In genomic region chr6:18161437-18161836, GRCh38 we compare ENCODE assay signal across 18 cellular contexts. TPM values are rescaled to one million over a fixed set of nuclear protein-coding genes. Genes with fewer than 3 reads are reported as not detected.
DNase-seq lines count a peak whose midpoint lies in the region; ATAC-seq and TF ChIP-seq lines count a peak whose summit lies in the region.
"Had no signal": no experiment of that assay in that cellular context is flagged by ENCODE, and none has a peak within 500 bp of the region (broad histone marks: within the 10 kb centered on the region; RNA-seq: fewer than 3 reads in every experiment).

No MANE protein-coding gene starts in this region.

- no peak for TF ChIP-seq EP300 in tibial nerve (IDR thresholded peaks at IDR 0.05)

- H2BK12ac ChIP-seq in mesenchymal stem cell (ENCODE audit: low read length in 2 of 2), result no peak overlapping the region

- H2BK120ac ChIP-seq in mesenchymal stem cell (ENCODE audit: low read depth, low read length), result no peak overlapping the region

- no peak overlapping the region for H3K4ac ChIP-seq in mesenchymal stem cell (ENCODE audit: low read depth in 1 of 2, low read length in 2 of 2)

- H2AK5ac ChIP-seq in mesenchymal stem cell (ENCODE audit: low read length, severe bottlenecking), result no peak overlapping the region

- peak overlapping the region in 9 of 11 experiments; percentile 4 to 70 (median 46); a peak in 13 of 22 replicates for H3K4me2 ChIP-seq in BLaER1 treated with 17β-estradiol and CSF1 and Interleukin-3, amounts not matched to agents 10 nM and 100 nM
- no peak overlapping the region for H3K4me2 ChIP-seq in mesenchymal stem cell (ENCODE audit: low read length, poor library complexity, severe bottlenecking)

- H3K27me3 Mint-ChIP-seq in endothelial cell (ENCODE audit: unreplicated experiment), result no peaks in the 10 kb centered on the region

- H4K91ac ChIP-seq in mesenchymal stem cell (ENCODE audit: low read length), result no peak overlapping the region

- H3K27ac Mint-ChIP-seq in endothelial cell (ENCODE audit: unreplicated experiment), result no peak overlapping the region

- H3K9ac ChIP-seq in BLaER1 treated with 17β-estradiol and CSF1 and Interleukin-3, amounts not matched to agents 10 nM and 100 nM, result peak overlapping the region in 5 of 11 experiments; percentile 33 to 59 (median 47); a peak in 8 of 22 replicates
- peak overlapping the region; percentile 55 for H3K9ac ChIP-seq in mesenchymal stem cell (ENCODE audit: low read length)

- H3K79me1 ChIP-seq in mesenchymal stem cell (replicated peaks; ENCODE audit: low read length, poor library complexity, severe bottlenecking), result no peaks in the 10 kb centered on the region

- H3K23ac ChIP-seq in mesenchymal stem cell (ENCODE audit: low read length in 2 of 2), result no peak overlapping the region

- TF ChIP-seq POLR2A in tibial nerve (IDR thresholded peaks at IDR 0.05), result no peak

- no CpG with 5 or more reads among the region's 2 CpGs for WGBS in mesenchymal stem cell
- 85 to 93% methylated on average over 2 of the region's 2 CpGs for WGBS in tibial nerve, 2 donors

- H3K27ac ChIP-seq in BLaER1 treated with 17β-estradiol and CSF1 and Interleukin-3, amounts not matched to agents 10 nM and 100 nM, result peak overlapping the region in 10 of 11 experiments; percentile 1 to 80 (median 50); a peak in 13 of 22 replicates
- H3K27ac ChIP-seq in mesenchymal stem cell (ENCODE audit: low read length, poor library complexity, severe bottlenecking) (no peak overlapping the region), tibial nerve (no peak overlapping the region)
- H3K27ac ChIP-seq: heart right ventricle had no signal

- no peak for TF ChIP-seq CTCF in endothelial cell (IDR thresholded peaks at IDR 0.05; ENCODE audit: unreplicated experiment)
- TF ChIP-seq CTCF in tibial nerve (IDR thresholded peaks at IDR 0.05), result no peak

- no peak overlapping the region for H2BK15ac ChIP-seq in mesenchymal stem cell (ENCODE audit: low read depth, poor library complexity, severe bottlenecking)

- H3K14ac ChIP-seq in mesenchymal stem cell (ENCODE audit: low read length in 2 of 2), result no peak overlapping the region

- peaks cover 28% of the 10 kb centered on the region for H3K36me3 Mint-ChIP-seq in endothelial cell (ENCODE audit: low read depth, unreplicated experiment)

- DNase-seq in EH (ENCODE audit: low read depth), result peak; percentile 6
- DNase-seq in endothelial cell (ENCODE audit: low spot score), result no peak
- DNase-seq in mesenchymal stem cell, result no peak
- DNase-seq in tibial nerve (ENCODE audit: low spot score in 2 of 2), result no peak
- DNase-seq: activated CD4-positive, alpha-beta T cell treated with anti-CD3 and anti-CD28 coated beads for 48 hours; activated naive CD4-positive, alpha-beta T cell treated with Interleukin-2 at 50 U/mL for 16 hours; anterior cingulate cortex; effector CD4-positive, alpha-beta T cell; HCEC 1CT; heart right ventricle; immature natural killer cell; NCI-H1417 treated with DMSO at 0.1 percent for 48 hours; NCI-H69; nucleus accumbens; stimulated activated CD4-positive, alpha-beta T cell treated with anti-CD3 and anti-CD28 coated beads, Interleukin-12 subunit alpha, Interleukin-12 subunit beta, amount 100 ng/mL, for 4 hours had no signal

- no peaks in the 10 kb centered on the region for H3K9me3 ChIP-seq in BLaER1 treated with 17β-estradiol and CSF1 and Interleukin-3, amounts not matched to agents 10 nM and 100 nM (replicated peaks in 1 of 11)
- H3K9me3 ChIP-seq in mesenchymal stem cell (ENCODE audit: control insufficient read depth, low read length), result no peaks in the 10 kb centered on the region
- no peaks in the 10 kb centered on the region for H3K9me3 ChIP-seq in tibial nerve
- H3K9me3 ChIP-seq: heart right ventricle had no signal

- no peaks in the 10 kb centered on the region; a peak in 1 of 22 replicates for H4K20me1 ChIP-seq in BLaER1 treated with 17β-estradiol and CSF1 and Interleukin-3, amounts not matched to agents 10 nM and 100 nM

- H2BK5ac ChIP-seq in mesenchymal stem cell (ENCODE audit: low read depth, low read length, poor library complexity, severe bottlenecking), result no peak overlapping the region

- H3K4me3 ChIP-seq in BLaER1 treated with 17β-estradiol and CSF1 and Interleukin-3, amounts not matched to agents 10 nM and 100 nM, result no peak overlapping the region
- H3K4me3 ChIP-seq in mesenchymal stem cell (ENCODE audit: insufficient read depth in 1 of 2, low read depth in 1 of 2, low read length in 2 of 2), result no peak overlapping the region
- no peak overlapping the region for H3K4me3 ChIP-seq in tibial nerve
- H3K4me3 ChIP-seq: heart right ventricle had no signal

- H3K27me3 ChIP-seq in BLaER1 treated with 17β-estradiol and CSF1 and Interleukin-3, amounts not matched to agents 10 nM and 100 nM, result no peaks in the 10 kb centered on the region
- no peaks in the 10 kb centered on the region for H3K27me3 ChIP-seq in mesenchymal stem cell (ENCODE audit: control insufficient read depth in 1 of 2, insufficient read depth in 1 of 2, low read length in 2 of 2)
- no peaks in the 10 kb centered on the region for H3K27me3 ChIP-seq in tibial nerve
- H3K27me3 ChIP-seq: heart right ventricle had no signal

- H2AFZ ChIP-seq in mesenchymal stem cell (ENCODE audit: low read depth, low read length), result no peak overlapping the region

- H3K18ac ChIP-seq in mesenchymal stem cell (ENCODE audit: low read depth in 1 of 2, low read length in 2 of 2), result no peak overlapping the region

- ATAC-seq in GM18907 (IDR thresholded peaks at IDR 0.05; ENCODE audit: unreplicated experiment) (no peak), HG02981 (IDR thresholded peaks at IDR 0.05; ENCODE audit: unreplicated experiment) (no peak)

- H3K4me1 Mint-ChIP-seq in endothelial cell (ENCODE audit: unreplicated experiment), result peaks cover 2% of the 10 kb centered on the region

- peak overlapping the region; percentile 25 for H3K4me3 Mint-ChIP-seq in endothelial cell (ENCODE audit: unreplicated experiment)
- H3K4me3 Mint-ChIP-seq: immature natural killer cell had no signal

- peaks cover 60 to 74% (median 69%) of the 10 kb centered on the region in 11 experiments for H3K36me3 ChIP-seq in BLaER1 treated with 17β-estradiol and CSF1 and Interleukin-3, amounts not matched to agents 10 nM and 100 nM
- peaks cover 0 to 44% of the 10 kb centered on the region in 2 experiments for H3K36me3 ChIP-seq in mesenchymal stem cell (ENCODE audit: control insufficient read depth in 1 of 2, insufficient read depth in 2 of 2, low read depth in 1 of 2, low read length in 2 of 2)
- peaks cover 0 to 70% (median 3%) of the 10 kb centered on the region in 3 donors for H3K36me3 ChIP-seq in tibial nerve

- H3K4me1 ChIP-seq in BLaER1 treated with 17β-estradiol and CSF1 and Interleukin-3, amounts not matched to agents 10 nM and 100 nM, result peaks cover 3 to 43% (median 24%) of the 10 kb centered on the region in 10 experiments
- H3K4me1 ChIP-seq in mesenchymal stem cell (ENCODE audit: control insufficient read depth, insufficient read depth, low read depth, low read length) (no peaks in the 10 kb centered on the region), tibial nerve (peaks cover 0 to 2% (median under 1%) of the 10 kb centered on the region in 4 donors)

- no peaks in the 10 kb centered on the region for H3K9me3 Mint-ChIP-seq in endothelial cell (ENCODE audit: unreplicated experiment)
- H3K9me3 Mint-ChIP-seq: immature natural killer cell had no signal

- H4K8ac ChIP-seq in mesenchymal stem cell (ENCODE audit: low read length), result no peak overlapping the region

RNA-seq across cellular contexts. Expression of gene KDM1B, which starts 6.2 kb away (rescaled TPM):
- total RNA-seq in endothelial cell (ENCODE audit: unreplicated experiment), result 14.9 TPM
- polyA plus RNA-seq in mesenchymal stem cell (2013, experiment 1 of 2), result 8.9 TPM
- 9.3 TPM for polyA plus RNA-seq in mesenchymal stem cell (2013, experiment 2 of 2)
- total RNA-seq in tibial nerve, result 10 to 100 TPM in 3 of 4 donors, 1 to 10 TPM in 1; 9.4 to 16.5 (median 15.2) TPM

RNA-seq across cellular contexts. Expression of gene TPMT, which starts 6.6 kb away (rescaled TPM):
- total RNA-seq in endothelial cell (ENCODE audit: unreplicated experiment) (13.7 TPM), tibial nerve (1 to 10 TPM; 3.8 to 9.3 (median 5.4) TPM)
- polyA plus RNA-seq in mesenchymal stem cell (2013, experiment 1 of 2), result 10.9 TPM
- 11.1 TPM for polyA plus RNA-seq in mesenchymal stem cell (2013, experiment 2 of 2)

RNA-seq across cellular contexts. Expression of gene NHLRC1, which starts 39.0 kb away (rescaled TPM):
- 0.64 TPM for total RNA-seq in endothelial cell (ENCODE audit: unreplicated experiment)
- polyA plus RNA-seq in mesenchymal stem cell (2013, experiment 1 of 2), result 0.75 TPM
- polyA plus RNA-seq in mesenchymal stem cell (2013, experiment 2 of 2), result 0.74 TPM
- total RNA-seq in tibial nerve, result 1 to 10 TPM; 2.0 to 5.0 (median 4.3) TPM

Comparison
In these comparisons a context has a peak if more than half of its experiments do, and no peak if none do; other contexts are left out.
1. H3K27ac ChIP-seq: peak in BLaER1 treated with 17β-estradiol and CSF1 and Interleukin-3, amounts not matched to agents 10 nM and 100 nM (10 of 11); none in mesenchymal stem cell (single experiment) and tibial nerve (0 of 4).